25 cellular contexts compared by ENCODE assay signal in genomic region chr13:20221772-20222171, GRCh38. TPM values are rescaled to one million over a fixed set of nuclear protein-coding genes. Genes with fewer than 3 reads are reported as not detected.
DNase-seq lines count a peak whose midpoint lies in the region; ATAC-seq and TF ChIP-seq lines count a peak whose summit lies in the region.
"Had no signal": no experiment of that assay in that cellular context is flagged by ENCODE, and none has a peak within 500 bp of the region (broad histone marks: within the 10 kb centered on the region; RNA-seq: fewer than 3 reads in every experiment).

No MANE protein-coding gene starts in this region.

- peak; percentile 45 for DNase-seq in GM03348 (ENCODE audit: low spot score)
- peak; percentile 99 for DNase-seq in NOMO-1 treated with DMSO at 0.1 percent for 48 hours (lab: John Stamatoyannopoulos, UW; ENCODE audit: unreplicated experiment)
- DNase-seq in epithelial cell of esophagus (ENCODE audit: low read depth) = peak; percentile 7
- DNase-seq in stromal cell of bone marrow (ENCODE audit: low read depth) = peak; percentile 21
- no peak for DNase-seq in DMS53 (lab: John Stamatoyannopoulos, UW)
- DNase-seq in esophagus squamous epithelium (lab: John Stamatoyannopoulos, UW) = no peak
- DNase-seq: activated B cell treated with CpG ODN at 0.5 μM for 24 hours; activated CD8-positive, alpha-beta T cell treated with anti-CD3 and anti-CD28 coated beads, Interleukin-2, amount 10 ng/mL, durations not matched to agents 7 days and 5 days; activated naive CD4-positive, alpha-beta T cell treated with anti-CD3 and anti-CD28 coated beads for 36 hours; activated T-cell treated with anti-CD3 and anti-CD28 coated beads, Interleukin-2, amount 50 U/mL, for 24 hours; anterior cingulate cortex; central memory CD4-positive, alpha-beta T cell; dorsolateral prefrontal cortex; NCI-H1694 treated with DMSO at 0.1 percent for 48 hours; nephron progenitor cell; Peyer's patch; small intestine; stimulated activated CD4-positive, alpha-beta T cell treated with anti-CD3 and anti-CD28 coated beads, Interleukin-2, amount 100 ng/mL, for 48 hours; stimulated activated naive CD8-positive, alpha-beta T cell treated with anti-CD3 and anti-CD28 coated beads, Interleukin-15, Interleukin-2, amounts not matched to agents 100 U/mL and 50 U/mL, for 24 hours; tibial artery had no signal

- peaks cover 0 to 52% (median 0%) of the 10 kb centered on the region in 3 donors for H3K36me3 ChIP-seq in esophagus squamous epithelium
- H3K36me3 ChIP-seq: Peyer's patch, prostate gland, tibial artery had no signal

- intact Hi-C loops in esophagus squamous epithelium (cut with DNase I) = no loop called here

- H3K4me3 ChIP-seq in epithelial cell of esophagus (ENCODE audit: low read length) (no peak overlapping the region), esophagus squamous epithelium (no peak overlapping the region)
- H3K4me3 ChIP-seq: dorsolateral prefrontal cortex, Peyer's patch, prostate gland, SK-N-MC, tibial artery had no signal

- H3K9me3 ChIP-seq in esophagus squamous epithelium = no peaks in the 10 kb centered on the region
- H3K9me3 ChIP-seq: Peyer's patch, prostate gland, tibial artery had no signal

- H3K27me3 ChIP-seq in esophagus squamous epithelium = peaks cover 0 to 10% (median 0%) of the 10 kb centered on the region in 4 donors
- H3K27me3 ChIP-seq: Peyer's patch had no signal

- H3K4me1 ChIP-seq in esophagus squamous epithelium = no peaks in the 10 kb centered on the region
- H3K4me1 ChIP-seq: Peyer's patch, prostate gland, tibial artery had no signal

- TF ChIP-seq CTCF in epithelial cell of esophagus (IDR thresholded peaks at IDR 0.05; ENCODE audit: insufficient read depth, low read depth, low read length, missing control alignments) (no peak), esophagus squamous epithelium (IDR thresholded peaks at IDR 0.05) (no peak)

- 66 to 81% methylated on average over 5 to 6 of the region's 6 CpGs for whole genome bisulfite sequencing in esophagus squamous epithelium, 2 donors

- TF ChIP-seq POLR2A in esophagus squamous epithelium (IDR thresholded peaks at IDR 0.05) = no peak

- no peak for ATAC-seq in GM21381 (IDR thresholded peaks at IDR 0.05; ENCODE audit: unreplicated experiment)
- ATAC-seq: activated CD8-positive, alpha-beta T cell treated with anti-CD3 and anti-CD28 coated beads, Interleukin-2, amount 10 ng/mL, durations not matched to agents 7 days and 5 days; HCT116; stimulated activated naive CD8-positive, alpha-beta T cell treated with anti-CD3 and anti-CD28 coated beads, Interleukin-15, Interleukin-2, amounts not matched to agents 100 U/mL and 50 U/mL, for 24 hours had no signal

- H3K27ac ChIP-seq in esophagus squamous epithelium = no peak overlapping the region
- H3K27ac ChIP-seq: dorsolateral prefrontal cortex, Peyer's patch, prostate gland, SK-N-MC, tibial artery had no signal

RNA-seq across cellular contexts. Expression of gene GJB6, which starts 10.3 kb away (rescaled TPM):
- 100 to 1,000 TPM; 147 to 460 (median 386) TPM for total RNA-seq in esophagus squamous epithelium
- total RNA-seq: activated B cell treated with CpG ODN at 0.5 μM for 24 hours, epithelial cell of proximal tubule, Peyer's patch had no signal

RNA-seq across cellular contexts. Expression of gene GJB2, which starts 29.0 kb away (rescaled TPM):
- 1,000 to 10,000 TPM in 2 of 4 donors, 100 to 1,000 TPM in 2; 301 to 1,758 (median 1,011) TPM for total RNA-seq in esophagus squamous epithelium
- total RNA-seq: activated B cell treated with CpG ODN at 0.5 μM for 24 hours had no signal

Comparison
In these comparisons a context has a peak if more than half of its experiments do, and no peak if none do; other contexts are left out.
1. DNase-seq: peak in GM03348 (single experiment), NOMO-1 treated with DMSO at 0.1 percent for 48 hours (single experiment), epithelial cell of esophagus (single experiment) and stromal cell of bone marrow (single experiment); none in DMS53 (single experiment) and esophagus squamous epithelium (single experiment).